ENCODE assay signal across 25 cellular contexts in the genomic region with DNA sequence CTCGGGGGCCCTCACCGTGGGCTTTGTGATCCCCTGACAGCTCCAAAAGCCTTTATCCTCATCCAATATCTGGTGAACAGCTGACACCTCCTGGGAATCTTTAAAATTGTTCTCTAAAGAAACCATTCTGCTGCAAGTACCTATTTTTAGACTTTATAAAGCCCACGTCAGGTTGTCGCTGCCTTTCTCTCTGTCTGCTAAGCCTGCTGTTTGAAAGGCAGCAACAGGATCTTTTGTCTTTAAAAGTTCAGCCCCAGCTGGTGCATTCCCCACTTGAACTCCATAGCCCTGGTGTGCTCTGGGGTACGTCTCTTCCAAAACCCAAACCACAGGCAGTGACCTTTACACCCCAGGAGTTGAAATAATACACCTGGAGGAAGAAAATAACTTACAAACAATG.
DNase-seq lines count a peak whose midpoint lies in the region; ATAC-seq and TF ChIP-seq lines count a peak whose summit lies in the region.
"Had no signal": no experiment of that assay in that cellular context is flagged by ENCODE, and none has a peak within 500 bp of the region (broad histone marks: within the 10 kb centered on the region; RNA-seq: fewer than 3 reads in every experiment).

No MANE protein-coding gene starts in this region.

- POLR2A ChIA-PET in Panc1 (lab: Charles Lee), result no interaction called here

- H3K9me3 ChIP-seq in Panc1 (ENCODE audit: control insufficient read depth, insufficient read depth, low read depth, low read length) (no peaks in the 10 kb centered on the region), hepatocyte (ENCODE audit: low read depth) (no peaks in the 10 kb centered on the region), ascending aorta (no peaks in the 10 kb centered on the region)
- H3K9me3 ChIP-seq: HAP-1, heart right ventricle had no signal

- peaks cover 98% of the 10 kb centered on the region for H3K79me2 ChIP-seq in hepatocyte

- intact Hi-C loops in Panc1 (cut with micrococcal nuclease; ENCODE audit: unreplicated experiment) (loop anchor here (10.0 kb wide), 1 partner anchor 136 kb away; no protein-coding TSS in a partner anchor), ascending aorta (cut with DNase I) (no loop called here)

- CTCF ChIA-PET in Panc1 (lab: Charles Lee), result no interaction called here

- ATAC-seq in Panc1 (no peak), HG02571 (IDR thresholded peaks at IDR 0.05; ENCODE audit: unreplicated experiment) (no peak)
- ATAC-seq: activated CD4-positive, CD25-positive, alpha-beta regulatory T cell treated with anti-CD3 and anti-CD28 coated beads, Interleukin-2, amount 50 U/mL, for 24 hours had no signal

- WGBS in hepatocyte (ENCODE audit: low lambda C conversion rate, missing lambda C conversion rate), result 59% methylated on average over 5 of the region's 5 CpGs

- H3K9me2 ChIP-seq in hepatocyte (replicated peaks; ENCODE audit: insufficient read depth), result no peaks in the 10 kb centered on the region

- H2AFZ ChIP-seq in hepatocyte, result no peak overlapping the region

- no peak for TF ChIP-seq CTCF in Panc1 (IDR thresholded peaks at IDR 0.05)
- TF ChIP-seq CTCF in hepatocyte (IDR thresholded peaks at IDR 0.05; ENCODE audit: poor library complexity), result no peak
- TF ChIP-seq CTCF in ascending aorta (IDR thresholded peaks at IDR 0.05), result no peak

- no peak overlapping the region for H3K4me3 ChIP-seq in Panc1 (ENCODE audit: low read depth in 2 of 2, low read length in 2 of 2)
- H3K4me3 ChIP-seq in hepatocyte, result no peak overlapping the region
- no peak overlapping the region for H3K4me3 ChIP-seq in ascending aorta
- H3K4me3 ChIP-seq: coronary artery, HAP-1, heart right ventricle, smooth muscle cell had no signal

- H3K27ac ChIP-seq in Panc1 (ENCODE audit: low read length), result 0 out of 2 replicates have a peak overlapping the region, but pooled peaks have one; percentile 17
- H3K27ac ChIP-seq in hepatocyte, result peak overlapping the region; percentile 47
- no peak overlapping the region for H3K27ac ChIP-seq in ascending aorta
- H3K27ac ChIP-seq: coronary artery had no signal

- H3K27me3 ChIP-seq in Panc1 (ENCODE audit: control insufficient read depth, insufficient read depth, low read length) (no peaks in the 10 kb centered on the region), hepatocyte (no peaks in the 10 kb centered on the region), ascending aorta (no peaks in the 10 kb centered on the region)

- BruUV-seq in Panc1 (replicated peaks; lab: Mats Ljungman, UMichigan), result no TSS peak

- no peak overlapping the region for H3K4me2 ChIP-seq in hepatocyte
- H3K4me2 ChIP-seq: smooth muscle cell had no signal

- in situ Hi-C loops in Panc1 (cut with HindIII; ENCODE audit: low pct_unique_long_range_greater_than_20kb, low sequenced_read_pairs), result no loop called here

- DNase-seq in NCI-H128 (lab: John Stamatoyannopoulos, UW; ENCODE audit: unreplicated experiment), result peak; percentile 46
- DNase-seq in Panc1 (ENCODE audit: low read depth, low spot score), result no peak
- no peak for DNase-seq in hepatocyte (ENCODE audit: low spot score)
- DNase-seq in putamen (ENCODE audit: low spot score), result peak; percentile 65
- DNase-seq in NCI-H1105 (lab: John Stamatoyannopoulos, UW), result no peak
- no peak for DNase-seq in ascending aorta (ENCODE audit: low spot score in 2 of 2)
- no peak for DNase-seq in cerebellar nuclear complex (lab: John Stamatoyannopoulos, UW)
- DNase-seq: activated CD4-positive, alpha-beta memory T cell treated with anti-CD3 and anti-CD28 coated beads, Interleukin-2, amount 10 ng/mL, durations not matched to agents 7 days and 5 days; activated CD8-positive, alpha-beta memory T cell treated with anti-CD3 and anti-CD28 coated beads, Interleukin-2, amount 50 U/mL, for 48 hours; activated naive CD4-positive, alpha-beta T cell treated with anti-CD3 and anti-CD28 coated beads, Interleukin-2, amount 10 ng/mL, durations not matched to agents 7 days and 5 days; effector memory CD4-positive, alpha-beta T cell; erythroblast; heart right ventricle; KBM-7; left cardiac atrium; MM.1S; NCI-H1417 treated with DMSO at 0.1 percent for 48 hours; occipital lobe; stimulated activated CD4-positive, alpha-beta T cell treated with anti-CD3 and anti-CD28 coated beads, Interleukin-1b, Interleukin-23, amount 100 ng/mL, for 48 hours; trophoblast cell had no signal

- H4K20me1 ChIP-seq in hepatocyte (ENCODE audit: insufficient read depth, poor library complexity, severe bottlenecking), result no peaks in the 10 kb centered on the region

- peaks cover 19% of the 10 kb centered on the region for H3K4me1 ChIP-seq in Panc1 (ENCODE audit: control insufficient read depth, insufficient read depth, low read length)
- H3K4me1 ChIP-seq in hepatocyte (ENCODE audit: insufficient read depth), result peaks cover 19% of the 10 kb centered on the region
- H3K4me1 ChIP-seq in ascending aorta, result no peaks in the 10 kb centered on the region

- no peaks in the 10 kb centered on the region for H3K36me3 ChIP-seq in Panc1 (ENCODE audit: control insufficient read depth, insufficient read depth, low read length)
- H3K36me3 ChIP-seq in hepatocyte (replicated peaks; ENCODE audit: insufficient read depth, low read depth), result no peaks in the 10 kb centered on the region
- no peaks in the 10 kb centered on the region for H3K36me3 ChIP-seq in ascending aorta
- H3K36me3 ChIP-seq: HAP-1, heart right ventricle had no signal

Comparison
In these comparisons a context has a peak if more than half of its experiments do, and no peak if none do; other contexts are left out.
1. DNase-seq: peak in NCI-H128 (single experiment) and putamen (single experiment); none in Panc1 (single experiment), hepatocyte (single experiment), NCI-H1105 (single experiment), ascending aorta (0 of 2) and cerebellar nuclear complex (0 of 2).
2. H3K27ac ChIP-seq: peak in Panc1 (single experiment) and hepatocyte (single experiment); none in ascending aorta (0 of 2).